ENCODE assay signal across 15 cellular contexts in genomic region chr14:101557811-101558738, GRCh38. TPM values are rescaled to one million over a fixed set of nuclear protein-coding genes. Genes with fewer than 3 reads are reported as not detected.
DNase-seq lines count a peak whose midpoint lies in the region; ATAC-seq, FAIRE-seq and TF ChIP-seq lines count a peak whose summit lies in the region.
"Had no signal": no experiment of that assay in that cellular context is flagged by ENCODE, and none has a peak within 500 bp of the region (broad histone marks: within the 10 kb centered on the region; RNA-seq: fewer than 3 reads in every experiment).

No MANE protein-coding gene starts in this region.

- peaks cover 33% of the 10 kb centered on the region for H4K20me1 ChIP-seq in neural progenitor cell (ENCODE audit: low read depth)

- no peak overlapping the region for H3K4me3 ChIP-seq in cardiac muscle cell
- no peak overlapping the region for H3K4me3 ChIP-seq in right atrium auricular region
- H3K4me3 ChIP-seq in choroid plexus epithelial cell (ENCODE audit: low read depth, low read length), result no peak overlapping the region
- H3K4me3 ChIP-seq in neural progenitor cell, result no peak overlapping the region

- no peaks in the 10 kb centered on the region for H3K36me3 Mint-ChIP-seq in neural progenitor cell
- H3K36me3 Mint-ChIP-seq: T-cell had no signal

- H3K27ac ChIP-seq in cardiac muscle cell (no peak overlapping the region), right atrium auricular region (no peak overlapping the region), neural progenitor cell (no peak overlapping the region)
- H3K27ac ChIP-seq: colonic mucosa had no signal

- no peak for ATAC-seq in HG03378 (IDR thresholded peaks at IDR 0.05; ENCODE audit: unreplicated experiment)
- ATAC-seq: T-cell had no signal

- H3K27me3 Mint-ChIP-seq in neural progenitor cell (ENCODE audit: insufficient read depth, low read depth), result peaks cover 42% of the 10 kb centered on the region

- H3K9me3 ChIP-seq in cardiac muscle cell (ENCODE audit: low read depth), result no peaks in the 10 kb centered on the region
- H3K9me3 ChIP-seq in right atrium auricular region, result peaks cover 11 to 20% of the 10 kb centered on the region in 2 donors
- no peaks in the 10 kb centered on the region for H3K9me3 ChIP-seq in neural progenitor cell (ENCODE audit: low read depth)
- H3K9me3 ChIP-seq: colonic mucosa had no signal

- H3K27ac Mint-ChIP-seq in neural progenitor cell, result no peak overlapping the region
- H3K27ac Mint-ChIP-seq: activated CD4-positive, alpha-beta memory T cell treated with anti-CD3 and anti-CD28 coated beads, Interleukin-2, amount 10 ng/mL, durations not matched to agents 7 days and 5 days; activated naive CD4-positive, alpha-beta T cell treated with anti-CD3 and anti-CD28 coated beads, Interleukin-2, amount 10 ng/mL, durations not matched to agents 7 days and 5 days; T-cell had no signal

- H3K4me1 ChIP-seq in cardiac muscle cell (ENCODE audit: low read depth) (no peaks in the 10 kb centered on the region), right atrium auricular region (peaks cover 0 to 11% of the 10 kb centered on the region in 2 donors), neural progenitor cell (peaks cover 1% of the 10 kb centered on the region)
- H3K4me1 ChIP-seq: colonic mucosa had no signal

- H3K4me1 Mint-ChIP-seq in neural progenitor cell, result peaks cover 14% of the 10 kb centered on the region
- H3K4me1 Mint-ChIP-seq: activated CD4-positive, alpha-beta memory T cell treated with anti-CD3 and anti-CD28 coated beads, Interleukin-2, amount 10 ng/mL, durations not matched to agents 7 days and 5 days; activated naive CD4-positive, alpha-beta T cell treated with anti-CD3 and anti-CD28 coated beads, Interleukin-2, amount 10 ng/mL, durations not matched to agents 7 days and 5 days had no signal

- peaks cover 7% of the 10 kb centered on the region for H3F3A ChIP-seq in neural progenitor cell (ENCODE audit: low read depth)

- H3K36me3 ChIP-seq in cardiac muscle cell (no peaks in the 10 kb centered on the region), right atrium auricular region (no peaks in the 10 kb centered on the region), neural progenitor cell (no peaks in the 10 kb centered on the region)
- H3K36me3 ChIP-seq: colonic mucosa had no signal

- H3K4me3 Mint-ChIP-seq in neural progenitor cell, result peak overlapping the region; percentile 76
- H3K4me3 Mint-ChIP-seq: activated CD4-positive, alpha-beta memory T cell treated with anti-CD3 and anti-CD28 coated beads, Interleukin-2, amount 10 ng/mL, durations not matched to agents 7 days and 5 days; activated naive CD4-positive, alpha-beta T cell treated with anti-CD3 and anti-CD28 coated beads, Interleukin-2, amount 10 ng/mL, durations not matched to agents 7 days and 5 days had no signal

- H3K9ac ChIP-seq in neural progenitor cell, result no peak overlapping the region

- no peak overlapping the region for H2AFZ ChIP-seq in neural progenitor cell (replicated peaks)

- H3K27me3 ChIP-seq in cardiac muscle cell (peaks cover 89% of the 10 kb centered on the region), right atrium auricular region (peaks cover 0 to 21% of the 10 kb centered on the region in 2 donors), neural progenitor cell (peaks cover 88% of the 10 kb centered on the region)

- no peak for FAIRE-seq in GM19239 (lab: Jason Lieb, UNC)

- H3K4me2 ChIP-seq in neural progenitor cell, result no peak overlapping the region

- peak in 1 of 2 donors; percentile 20 for DNase-seq in cardiac muscle cell (ENCODE audit: low read depth in 1 of 2, low spot score in 1 of 2)
- no peak for DNase-seq in right atrium auricular region (ENCODE audit: low spot score)
- DNase-seq in choroid plexus epithelial cell (ENCODE audit: low read depth), result no peak
- DNase-seq in neural progenitor cell (ENCODE audit: low spot score), result peak; percentile 42
- DNase-seq in AG20443 (ENCODE audit: low spot score), result no peak
- DNase-seq in SHP77 treated with DMSO at 0.1 percent for 48 hours (lab: John Stamatoyannopoulos, UW), result no peak
- DNase-seq in GM19239 (ENCODE audit: insufficient read length, low spot score), result no peak
- DNase-seq: activated CD4-positive, alpha-beta memory T cell treated with anti-CD3 and anti-CD28 coated beads, Interleukin-2, amount 10 ng/mL, durations not matched to agents 7 days and 5 days; activated naive CD4-positive, alpha-beta T cell treated with anti-CD3 and anti-CD28 coated beads, Interleukin-2, amount 10 ng/mL, durations not matched to agents 7 days and 5 days; colonic mucosa; DMS79 treated with DMSO at 0.1 percent for 48 hours; KBM-7; NCI-H2029 treated with DMSO at 0.1 percent for 48 hours; T-cell had no signal

- peaks cover 7% of the 10 kb centered on the region for H3K9me3 Mint-ChIP-seq in neural progenitor cell
- H3K9me3 Mint-ChIP-seq: T-cell had no signal

- H3K79me2 ChIP-seq in neural progenitor cell (ENCODE audit: low read depth), result no peaks in the 10 kb centered on the region

- peak; percentile 26 for TF ChIP-seq CTCF in cardiac muscle cell (IDR thresholded peaks at IDR 0.05; ENCODE audit: low read depth, low read length)
- TF ChIP-seq CTCF in right atrium auricular region (IDR thresholded peaks at IDR 0.05), result no peak
- TF ChIP-seq CTCF in choroid plexus epithelial cell (conservative IDR thresholded peaks at IDR 0.05; ENCODE audit: low read depth, low read length), result peak; percentile 29
- TF ChIP-seq CTCF in neural progenitor cell (IDR thresholded peaks at IDR 0.05), result peak; percentile 28

RNA-seq across cellular contexts. Expression of gene DIO3, which starts 3.2 kb away (rescaled TPM):
- total RNA-seq in cardiac muscle cell (0.18 TPM in 1 of 2 replicates, not detected in the other), right atrium auricular region (under 1 TPM in 1 of 2 donors, not detected in 1; 0.55 TPM), neural progenitor cell (ENCODE audit: low replicate concordance) (0.90 and 3.3 TPM in 2 replicates)
- polyA plus RNA-seq in cardiac muscle cell, result not detected in 2 replicates
- total RNA-seq: activated CD4-positive, alpha-beta memory T cell treated with anti-CD3 and anti-CD28 coated beads, Interleukin-2, amount 10 ng/mL, durations not matched to agents 7 days and 5 days; T-cell had no signal

Comparison
In these comparisons a context has a peak if more than half of its experiments do, and no peak if none do; other contexts are left out.
1. CTCF ChIP-seq: peak in cardiac muscle cell (single experiment), choroid plexus epithelial cell (single experiment) and neural progenitor cell (single experiment); none in right atrium auricular region (0 of 2).